8 cellular contexts compared by ENCODE assay signal in genomic region chr3:136787226-136787793, GRCh38. TPM values are rescaled to one million over a fixed set of nuclear protein-coding genes. Genes with fewer than 3 reads are reported as not detected.
DNase-seq lines count a peak whose midpoint lies in the region; ATAC-seq, FAIRE-seq and TF ChIP-seq lines count a peak whose summit lies in the region.

No MANE protein-coding gene starts in this region.

- peak overlapping the region in 1 of 4 donors; percentile 39 for H3K4me3 ChIP-seq in adrenal gland

- intact Hi-C loops in adrenal gland (cut with DNase I), result no loop called here

- H3K27me3 ChIP-seq in adrenal gland, result no peaks in the 10 kb centered on the region

- peaks cover 7 to 13% of the 10 kb centered on the region in 2 donors for H3K4me1 ChIP-seq in adrenal gland (replicated peaks in 1 of 2)

- peak; percentile 88 for ATAC-seq in GM21367 (IDR thresholded peaks at IDR 0.05; ENCODE audit: unreplicated experiment)

- DNase-seq in EL, result peak; percentile 10
- DNase-seq in adrenal gland, result peak in 6 of 7 donors; percentile 21 to 61 (median 26)
- peak; percentile 27 for DNase-seq in kidney tubule cell (ENCODE audit: low spot score)
- peak; percentile 31 for DNase-seq in stromal cell of bone marrow (ENCODE audit: low read depth)
- DNase-seq in RCC 7860 (ENCODE audit: low spot score), result no peak
- no peak for DNase-seq in DMS114 treated with DMSO at 0.1 percent for 48 hours (lab: John Stamatoyannopoulos, UW; ENCODE audit: unreplicated experiment)

- no peak for TF ChIP-seq POLR2A in adrenal gland (IDR thresholded peaks at IDR 0.05)

- no peak for FAIRE-seq in RCC 7860 (lab: Jason Lieb, UNC)

- H3K36me3 ChIP-seq in KOPT-K1 (ENCODE audit: insufficient read depth, low read length) (no peaks in the 10 kb centered on the region), adrenal gland (replicated peaks in 1 of 2) (no peaks in the 10 kb centered on the region)

- H3K9me3 ChIP-seq in KOPT-K1 (ENCODE audit: insufficient read depth, low read length, poor library complexity, severe bottlenecking) (no peaks in the 10 kb centered on the region), adrenal gland (replicated peaks in 1 of 3) (no peaks in the 10 kb centered on the region)

- peak overlapping the region; percentile 61 for H3K27ac ChIP-seq in KOPT-K1 (ENCODE audit: low read depth, low read length, poor library complexity, severe bottlenecking)
- peak overlapping the region in 3 of 5 donors; percentile 31 to 82 (median 74) for H3K27ac ChIP-seq in adrenal gland

- no peak for TF ChIP-seq CTCF in adrenal gland (IDR thresholded peaks at IDR 0.05)

- 34 to 41% (median 39%) methylated on average over 3 of the region's 3 CpGs for WGBS in adrenal gland, 4 donors

RNA-seq across cellular contexts. Expression of gene SLC35G2, which starts 31.6 kb away (rescaled TPM):
- total RNA-seq in adrenal gland, result 10 to 100 TPM in 7 of 8 donors, 1 to 10 TPM in 1; 8.4 to 35.9 (median 16.8) TPM
- polyA plus RNA-seq in adrenal gland, result 10 to 100 TPM in 2 of 3 donors, 1 to 10 TPM in 1; 6.4 to 38.0 (median 16.9) TPM

RNA-seq across cellular contexts. Expression of gene STAG1, which starts 35.1 kb away (rescaled TPM):
- 10 to 100 TPM; 17.1 to 33.3 (median 27.5) TPM for total RNA-seq in adrenal gland
- 10 to 100 TPM in 2 of 3 donors, 1 to 10 TPM in 1; 7.5 to 15.8 (median 11.0) TPM for polyA plus RNA-seq in adrenal gland

Comparison
In these comparisons a context has a peak if more than half of its experiments do, and no peak if none do; other contexts are left out.
1. DNase-seq: peak in EL (single experiment), adrenal gland (6 of 7), kidney tubule cell (single experiment) and stromal cell of bone marrow (single experiment); none in RCC 7860 (single experiment) and DMS114 treated with DMSO at 0.1 percent for 48 hours (single experiment).